ENCODE assay signal across 30 cellular contexts in the genomic region with DNA sequence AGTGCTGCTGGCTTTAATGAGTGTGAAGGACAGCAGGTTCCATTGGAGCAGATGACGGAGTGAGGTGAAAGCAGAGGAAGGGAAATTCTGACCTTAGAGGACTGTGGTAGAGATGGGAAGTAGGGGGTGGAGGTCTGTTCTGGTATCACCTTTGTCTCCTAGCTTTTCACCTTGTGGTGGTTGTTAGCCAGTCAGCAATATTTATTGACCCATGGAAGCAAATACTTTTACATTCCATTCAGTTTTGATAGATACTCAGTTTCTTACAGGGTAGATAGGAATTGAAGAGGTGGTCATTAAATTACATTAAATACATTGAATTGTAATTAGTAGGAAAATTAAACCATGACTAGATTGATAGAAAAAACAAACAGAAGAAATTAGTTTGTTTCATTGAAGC.
"Had no signal": no experiment of that assay in that cellular context is flagged by ENCODE, and none has a peak within 500 bp of the region (broad histone marks: within the 10 kb centered on the region; RNA-seq: fewer than 3 reads in every experiment).

No MANE protein-coding gene starts in this region.

- H3K4me3 Mint-ChIP-seq: activated B cell treated with CpG ODN at 0.5 μM for 24 hours; activated CD4-positive, alpha-beta memory T cell treated with anti-CD3 and anti-CD28 coated beads for 36 hours; activated CD4-positive, alpha-beta T cell treated with anti-CD3 and anti-CD28 coated beads, Interleukin-2, amount 10 ng/mL, durations not matched to agents 24 days and 14 days; activated CD8-positive, alpha-beta memory T cell treated with anti-CD3 and anti-CD28 coated beads, Interleukin-2, amount 10 ng/mL, durations not matched to agents 7 days and 5 days; activated CD8-positive, alpha-beta T cell treated with anti-CD3 and anti-CD28 coated beads for 36 hours; activated naive CD4-positive, alpha-beta T cell treated with anti-CD3 and anti-CD28 coated beads for 36 hours; activated naive CD8-positive, alpha-beta T cell treated with anti-CD3 and anti-CD28 coated beads for 36 hours; activated T-cell treated with anti-CD3 and anti-CD28 coated beads, Interleukin-2, amount 50 U/mL, for 24 hours; activated T-cell treated with anti-CD3 and anti-CD28 coated beads, Interleukin-2, amount 50 U/mL, for 72 hours; activated T-helper 1 cell treated with anti-CD3 and anti-CD28 coated beads, Interleukin-12 subunit alpha, Interleukin-12 subunit beta, Interleukin-2, Interleukin-4 antibody, amounts not matched to agents 30 ng/mL and 10 ng/mL and 1 ng/mL, durations not matched to agents 14 hours and 24 hours and 36 hours; activated T-helper 17 cell treated with anti-CD3 and anti-CD28 coated beads, Interleukin-2, amount 50 U/mL, for 72 hours; brain; central memory CD8-positive, alpha-beta T cell; T-helper 1 cell treated with Interleukin-12 subunit alpha and Interleukin-12 subunit beta and Interleukin-4 antibody, amounts not matched to agents 30 μg/mL and 1 μg/mL, for 36 hours; T-helper 2 cell treated with Interferon-gamma antibody and Interleukin-4, amounts not matched to agents 5 μg/mL and 100 μg/mL, for 36 hours had no signal

- H3K27me3 ChIP-seq: adrenal gland, cardiac muscle cell had no signal

- H3K36me3 Mint-ChIP-seq: activated naive CD4-positive, alpha-beta T cell treated with anti-CD3 and anti-CD28 coated beads, Interleukin-2, amount 50 U/mL, for 72 hours had no signal

- H3K9me3 Mint-ChIP-seq: activated B cell treated with CpG ODN at 0.5 μM for 24 hours; activated CD4-positive, alpha-beta memory T cell treated with anti-CD3 and anti-CD28 coated beads for 36 hours; activated CD4-positive, alpha-beta T cell treated with anti-CD3 and anti-CD28 coated beads, Interleukin-2, amount 10 ng/mL, durations not matched to agents 24 days and 14 days; activated CD8-positive, alpha-beta T cell treated with anti-CD3 and anti-CD28 coated beads for 36 hours; activated naive CD4-positive, alpha-beta T cell treated with anti-CD3 and anti-CD28 coated beads for 36 hours; activated naive CD4-positive, alpha-beta T cell treated with anti-CD3 and anti-CD28 coated beads, Interleukin-2, amount 50 U/mL, for 72 hours; activated naive CD8-positive, alpha-beta T cell treated with anti-CD3 and anti-CD28 coated beads for 36 hours; activated T-cell treated with anti-CD3 and anti-CD28 coated beads, Interleukin-2, amount 50 U/mL, for 24 hours; activated T-cell treated with anti-CD3 and anti-CD28 coated beads, Interleukin-2, amount 50 U/mL, for 72 hours; activated T-helper 1 cell treated with anti-CD3 and anti-CD28 coated beads, Interleukin-12 subunit alpha, Interleukin-12 subunit beta, Interleukin-2, Interleukin-4 antibody, amounts not matched to agents 30 ng/mL and 10 ng/mL and 1 ng/mL, durations not matched to agents 14 hours and 24 hours and 36 hours; activated T-helper 17 cell treated with anti-CD3 and anti-CD28 coated beads, Interleukin-2, amount 50 U/mL, for 72 hours; central memory CD8-positive, alpha-beta T cell; T-helper 1 cell treated with Interleukin-12 subunit alpha and Interleukin-12 subunit beta and Interleukin-4 antibody, amounts not matched to agents 30 μg/mL and 1 μg/mL, for 36 hours; T-helper 2 cell treated with Interferon-gamma antibody and Interleukin-4, amounts not matched to agents 5 μg/mL and 100 μg/mL, for 36 hours had no signal

- H3K36me3 ChIP-seq: adrenal gland had no signal

- ATAC-seq: activated CD8-positive, alpha-beta memory T cell treated with anti-CD3 and anti-CD28 coated beads, Interleukin-2, amount 10 ng/mL, durations not matched to agents 7 days and 5 days had no signal

- H3K4me1 ChIP-seq: adrenal gland had no signal

- H3K27ac ChIP-seq: adrenal gland, cardiac muscle cell, VCaP had no signal

- DNase-seq: activated B cell treated with CpG ODN at 0.5 μM for 24 hours; activated CD4-positive, alpha-beta T cell treated with anti-CD3 and anti-CD28 coated beads, Interleukin-2, amount 50 U/mL, for 1 hour; activated CD4-positive, CD25-positive, alpha-beta regulatory T cell treated with anti-CD3 and anti-CD28 coated beads, Interleukin-2, amount 50 U/mL, for 72 hours; activated CD8-positive, alpha-beta memory T cell treated with anti-CD3 and anti-CD28 coated beads for 24 hours; activated CD8-positive, alpha-beta memory T cell treated with anti-CD3 and anti-CD28 coated beads, Interleukin-2, amount 10 ng/mL, durations not matched to agents 7 days and 5 days; activated CD8-positive, alpha-beta memory T cell treated with anti-CD3 and anti-CD28 coated beads, Interleukin-2, amount 50 U/mL, for 48 hours; activated effector memory CD4-positive, alpha-beta T cell treated with anti-CD3 and anti-CD28 coated beads, Interleukin-2, amount 50 U/mL, for 16 hours; activated gamma-delta T cell treated with Interleukin-2 at 50 U/mL for 16 hours; amniotic stem cell; aorta; cerebellar nuclear complex; T-helper 9 cell had no signal

- H3K4me3 ChIP-seq: adrenal gland, cardiac muscle cell had no signal

- H3K9me3 ChIP-seq: adrenal gland had no signal

- H3K27ac Mint-ChIP-seq: activated B cell treated with CpG ODN at 0.5 μM for 24 hours; activated CD4-positive, alpha-beta memory T cell treated with anti-CD3 and anti-CD28 coated beads for 36 hours; activated CD4-positive, alpha-beta T cell treated with anti-CD3 and anti-CD28 coated beads, Interleukin-2, amount 10 ng/mL, durations not matched to agents 24 days and 14 days; activated CD8-positive, alpha-beta memory T cell treated with anti-CD3 and anti-CD28 coated beads, Interleukin-2, amount 10 ng/mL, durations not matched to agents 7 days and 5 days; activated CD8-positive, alpha-beta T cell treated with anti-CD3 and anti-CD28 coated beads for 36 hours; activated naive CD4-positive, alpha-beta T cell treated with anti-CD3 and anti-CD28 coated beads for 36 hours; activated naive CD4-positive, alpha-beta T cell treated with anti-CD3 and anti-CD28 coated beads, Interleukin-2, amount 50 U/mL, for 72 hours; activated naive CD8-positive, alpha-beta T cell treated with anti-CD3 and anti-CD28 coated beads for 36 hours; activated T-cell treated with anti-CD3 and anti-CD28 coated beads, Interleukin-2, amount 50 U/mL, for 24 hours; activated T-cell treated with anti-CD3 and anti-CD28 coated beads, Interleukin-2, amount 50 U/mL, for 72 hours; activated T-helper 1 cell treated with anti-CD3 and anti-CD28 coated beads, Interleukin-12 subunit alpha, Interleukin-12 subunit beta, Interleukin-2, Interleukin-4 antibody, amounts not matched to agents 30 ng/mL and 10 ng/mL and 1 ng/mL, durations not matched to agents 14 hours and 24 hours and 36 hours; activated T-helper 17 cell treated with anti-CD3 and anti-CD28 coated beads, Interleukin-2, amount 50 U/mL, for 72 hours; brain; T-helper 1 cell treated with Interleukin-12 subunit alpha and Interleukin-12 subunit beta and Interleukin-4 antibody, amounts not matched to agents 30 μg/mL and 1 μg/mL, for 36 hours; T-helper 2 cell treated with Interferon-gamma antibody and Interleukin-4, amounts not matched to agents 5 μg/mL and 100 μg/mL, for 36 hours had no signal

- FAIRE-seq: bronchial epithelial cell had no signal

- H3K27me3 Mint-ChIP-seq: activated B cell treated with CpG ODN at 0.5 μM for 24 hours; activated CD4-positive, alpha-beta memory T cell treated with anti-CD3 and anti-CD28 coated beads for 36 hours; activated CD4-positive, alpha-beta T cell treated with anti-CD3 and anti-CD28 coated beads, Interleukin-2, amount 10 ng/mL, durations not matched to agents 24 days and 14 days; activated CD8-positive, alpha-beta memory T cell treated with anti-CD3 and anti-CD28 coated beads, Interleukin-2, amount 10 ng/mL, durations not matched to agents 7 days and 5 days; activated CD8-positive, alpha-beta T cell treated with anti-CD3 and anti-CD28 coated beads for 36 hours; activated naive CD8-positive, alpha-beta T cell treated with anti-CD3 and anti-CD28 coated beads for 36 hours; activated T-cell treated with anti-CD3 and anti-CD28 coated beads, Interleukin-2, amount 50 U/mL, for 24 hours; activated T-helper 17 cell treated with anti-CD3 and anti-CD28 coated beads, Interleukin-2, amount 50 U/mL, for 72 hours; brain; central memory CD8-positive, alpha-beta T cell had no signal
